Comparison of ENCODE assay signal across 32 cellular contexts in genomic region chr22:38025514-38025913, GRCh38. TPM values are rescaled to one million over a fixed set of nuclear protein-coding genes. Genes with fewer than 3 reads are reported as not detected.
"Had no signal": no experiment of that assay in that cellular context is flagged by ENCODE, and none has a peak within 500 bp of the region (broad histone marks: within the 10 kb centered on the region; RNA-seq: fewer than 3 reads in every experiment).

No MANE protein-coding gene starts in this region.

- H3K27me3 Mint-ChIP-seq: activated naive CD8-positive, alpha-beta T cell treated with anti-CD3 and anti-CD28 coated beads, Interleukin-2, amount 10 ng/mL, durations not matched to agents 7 days and 5 days; stimulated activated naive CD8-positive, alpha-beta T cell treated with anti-CD3 and anti-CD28 coated beads, Interleukin-15, Interleukin-2, amounts not matched to agents 100 ng/mL and 50 ng/mL, for 24 hours had no signal

- H2AFZ ChIP-seq: hepatocyte had no signal

- H3K4me1 Mint-ChIP-seq: activated naive CD4-positive, alpha-beta T cell treated with anti-CD3 and anti-CD28 coated beads, Interleukin-2, amount 10 ng/mL, durations not matched to agents 7 days and 5 days; activated naive CD8-positive, alpha-beta T cell treated with anti-CD3 and anti-CD28 coated beads, Interleukin-2, amount 10 ng/mL, durations not matched to agents 7 days and 5 days had no signal

- H3K36me3 Mint-ChIP-seq: activated naive CD4-positive, alpha-beta T cell treated with anti-CD3 and anti-CD28 coated beads, Interleukin-2, amount 10 ng/mL, durations not matched to agents 7 days and 5 days; activated naive CD8-positive, alpha-beta T cell treated with anti-CD3 and anti-CD28 coated beads, Interleukin-2, amount 10 ng/mL, durations not matched to agents 7 days and 5 days; stimulated activated effector memory CD8-positive, alpha-beta T cell treated with anti-CD3 and anti-CD28 coated beads, Interleukin-12 subunit alpha, Interleukin-12 subunit beta, amount 100 ng/mL, for 72 hours had no signal

- FAIRE-seq: astrocyte, small intestine, TTC549 had no signal

- H3K9me3 ChIP-seq: colonic mucosa, gastrocnemius medialis, neutrophil, transverse colon had no signal

- H3K27ac ChIP-seq: colonic mucosa, gastrocnemius medialis, hepatocyte, neutrophil, transverse colon, VCaP had no signal

- H3K79me2 ChIP-seq: hepatocyte had no signal

- H3K27ac Mint-ChIP-seq: activated naive CD4-positive, alpha-beta T cell treated with anti-CD3 and anti-CD28 coated beads, Interleukin-2, amount 10 ng/mL, durations not matched to agents 7 days and 5 days; activated naive CD8-positive, alpha-beta T cell treated with anti-CD3 and anti-CD28 coated beads, Interleukin-2, amount 10 ng/mL, durations not matched to agents 7 days and 5 days; activated T-cell treated with anti-CD3 and anti-CD28 coated beads, Interleukin-2, amount 50 U/mL, for 72 hours; nephron; stimulated activated effector memory CD8-positive, alpha-beta T cell treated with anti-CD3 and anti-CD28 coated beads, Interleukin-12 subunit alpha, Interleukin-12 subunit beta, amount 100 ng/mL, for 72 hours; stimulated activated naive CD8-positive, alpha-beta T cell treated with anti-CD3 and anti-CD28 coated beads, Interleukin-15, Interleukin-2, amounts not matched to agents 100 ng/mL and 50 ng/mL, for 24 hours; T-helper 1 cell treated with Interleukin-12 subunit alpha and Interleukin-12 subunit beta and Interleukin-4 antibody, amounts not matched to agents 30 μg/mL and 1 μg/mL, for 36 hours had no signal

- H3K36me3 ChIP-seq: colonic mucosa, gastrocnemius medialis, neutrophil, transverse colon had no signal

- H3K4me2 ChIP-seq: hepatocyte had no signal

- DNase-seq: activated CD4-positive, alpha-beta T cell treated with anti-CD3 and anti-CD28 coated beads for 4 hours; activated CD4-positive, alpha-beta T cell treated with anti-CD3 and anti-CD28 coated beads, Interleukin-2, amount 50 U/mL, for 4 hours; activated gamma-delta T cell; activated naive CD4-positive, alpha-beta T cell treated with anti-CD3 and anti-CD28 coated beads, Interleukin-2, amount 10 ng/mL, durations not matched to agents 7 days and 5 days; activated naive CD8-positive, alpha-beta T cell treated with anti-CD3 and anti-CD28 coated beads, Interleukin-2, amount 10 ng/mL, durations not matched to agents 7 days and 5 days; activated T-cell treated with anti-CD3 and anti-CD28 coated beads for 4 hours; activated T-cell treated with anti-CD3 and anti-CD28 coated beads, Interleukin-2, amount 50 U/mL, for 72 hours; colonic mucosa; effector memory CD4-positive, alpha-beta T cell; erythroblast; gastrocnemius medialis; glutamatergic neuron; islet precursor cell; left colon; mammary epithelial cell; small intestine; stimulated activated CD4-positive, alpha-beta T cell treated with anti-CD3 and anti-CD28 coated beads, Interleukin-4, amount 100 ng/mL, for 24 hours; SW 1271; T-helper 9 cell; transverse colon had no signal

- H3K27me3 ChIP-seq: colonic mucosa, gastrocnemius medialis, hepatocyte, neutrophil, transverse colon had no signal

- H3K4me3 ChIP-seq: colonic mucosa, gastrocnemius medialis, hepatocyte, transverse colon had no signal

- H3K9me3 Mint-ChIP-seq: activated naive CD4-positive, alpha-beta T cell treated with anti-CD3 and anti-CD28 coated beads, Interleukin-2, amount 10 ng/mL, durations not matched to agents 7 days and 5 days; activated naive CD8-positive, alpha-beta T cell treated with anti-CD3 and anti-CD28 coated beads, Interleukin-2, amount 10 ng/mL, durations not matched to agents 7 days and 5 days; activated T-cell treated with anti-CD3 and anti-CD28 coated beads, Interleukin-2, amount 50 U/mL, for 72 hours; nephron; stimulated activated effector memory CD8-positive, alpha-beta T cell treated with anti-CD3 and anti-CD28 coated beads, Interleukin-12 subunit alpha, Interleukin-12 subunit beta, amount 100 ng/mL, for 72 hours; stimulated activated naive CD8-positive, alpha-beta T cell treated with anti-CD3 and anti-CD28 coated beads, Interleukin-15, Interleukin-2, amounts not matched to agents 100 ng/mL and 50 ng/mL, for 24 hours; T-helper 1 cell treated with Interleukin-12 subunit alpha and Interleukin-12 subunit beta and Interleukin-4 antibody, amounts not matched to agents 30 μg/mL and 1 μg/mL, for 36 hours had no signal

- H3K4me3 Mint-ChIP-seq: activated naive CD4-positive, alpha-beta T cell treated with anti-CD3 and anti-CD28 coated beads, Interleukin-2, amount 10 ng/mL, durations not matched to agents 7 days and 5 days; activated naive CD8-positive, alpha-beta T cell treated with anti-CD3 and anti-CD28 coated beads, Interleukin-2, amount 10 ng/mL, durations not matched to agents 7 days and 5 days; activated T-cell treated with anti-CD3 and anti-CD28 coated beads, Interleukin-2, amount 50 U/mL, for 72 hours; nephron; stimulated activated effector memory CD8-positive, alpha-beta T cell treated with anti-CD3 and anti-CD28 coated beads, Interleukin-12 subunit alpha, Interleukin-12 subunit beta, amount 100 ng/mL, for 72 hours; stimulated activated naive CD8-positive, alpha-beta T cell treated with anti-CD3 and anti-CD28 coated beads, Interleukin-15, Interleukin-2, amounts not matched to agents 100 ng/mL and 50 ng/mL, for 24 hours; T-helper 1 cell treated with Interleukin-12 subunit alpha and Interleukin-12 subunit beta and Interleukin-4 antibody, amounts not matched to agents 30 μg/mL and 1 μg/mL, for 36 hours had no signal

RNA-seq across cellular contexts. Expression of gene SOX10, which starts 41.2 kb away (rescaled TPM):
- total RNA-seq: activated naive CD8-positive, alpha-beta T cell treated with anti-CD3 and anti-CD28 coated beads, Interleukin-2, amount 10 ng/mL, durations not matched to agents 7 days and 5 days; activated T-cell treated with anti-CD3 and anti-CD28 coated beads, Interleukin-2, amount 50 U/mL, for 72 hours; dermis microvascular lymphatic vessel endothelial cell; hepatocyte; osteocyte had no signal
- polyA plus RNA-seq: hepatocyte, mammary epithelial cell had no signal

RNA-seq across cellular contexts. Expression of gene SLC16A8, which starts 58.5 kb away (rescaled TPM):
- total RNA-seq: activated naive CD8-positive, alpha-beta T cell treated with anti-CD3 and anti-CD28 coated beads, Interleukin-2, amount 10 ng/mL, durations not matched to agents 7 days and 5 days; activated T-cell treated with anti-CD3 and anti-CD28 coated beads, Interleukin-2, amount 50 U/mL, for 72 hours; astrocyte; hepatocyte; left colon; liver; mammary epithelial cell; osteocyte; transverse colon had no signal
- polyA plus RNA-seq: mammary epithelial cell had no signal
